Comparison of ENCODE assay signal across 8 cellular contexts in the genomic region with DNA sequence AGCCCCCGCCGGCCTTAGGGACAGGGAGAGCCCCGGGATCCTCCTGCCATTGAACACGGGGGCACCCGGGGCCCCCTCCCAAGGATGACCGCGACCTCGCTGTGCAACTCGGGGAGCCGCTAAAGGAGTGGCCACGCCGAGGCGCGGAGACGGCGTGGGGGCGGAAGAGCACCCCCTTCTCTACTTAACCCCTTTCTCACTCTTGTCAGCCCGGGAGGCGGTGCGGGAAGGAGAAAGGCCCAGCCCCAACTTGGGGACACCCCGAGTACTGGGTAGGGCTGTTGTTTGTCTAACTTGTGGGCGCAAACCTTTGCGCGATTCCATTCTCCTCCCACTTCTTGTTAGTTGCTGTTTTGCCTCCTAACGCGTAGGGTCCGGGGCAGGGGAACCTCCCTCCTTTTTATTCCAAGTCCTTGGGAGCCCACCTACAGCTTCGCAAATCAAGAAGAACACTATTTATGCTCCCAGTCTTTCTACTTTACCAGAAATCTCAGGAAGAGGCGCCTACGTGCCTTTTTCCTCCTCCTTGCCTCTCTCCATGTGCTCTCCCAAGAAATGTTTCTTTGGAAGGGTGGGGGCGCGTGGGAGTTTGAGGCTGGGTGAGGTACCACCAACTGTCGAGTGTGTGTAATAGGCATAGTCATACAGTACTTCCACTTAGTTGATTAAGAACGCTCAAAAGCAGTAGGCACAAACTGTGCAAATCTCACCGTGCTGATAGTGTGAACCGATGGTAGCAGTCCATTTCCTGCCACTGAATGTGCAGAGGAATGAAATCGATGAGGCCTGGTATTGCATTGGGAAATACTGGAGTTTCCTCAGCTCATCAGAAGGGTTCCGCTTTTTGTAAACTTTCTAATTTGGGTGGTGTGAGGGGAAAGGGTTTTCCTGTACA. TPM values are rescaled to one million over a fixed set of nuclear protein-coding genes. Genes with fewer than 3 reads are reported as not detected.
DNase-seq lines count a peak whose midpoint lies in the region; ATAC-seq, FAIRE-seq and TF ChIP-seq lines count a peak whose summit lies in the region.

No MANE protein-coding gene starts in this region.

- CTCF ChIA-PET in MCF 10A (lab: Yijun Ruan, JAX) = no interaction called here

- H3K9ac ChIP-seq in kidney (ENCODE audit: low read length in 2 of 2) = peak overlapping the region in 1 of 2 donors; percentile 58

- H3K4me1 ChIP-seq in kidney (ENCODE audit: control insufficient read depth in 1 of 2, insufficient read depth in 1 of 2, low read depth in 1 of 2, low read length in 2 of 2) = peaks cover 0 to 3% of the 10 kb centered on the region in 2 donors

- H3K4me3 ChIP-seq in kidney (ENCODE audit: low read length in 2 of 2) = peak overlapping the region; percentile 55 to 76

- no peak for FAIRE-seq in kidney (lab: Jason Lieb, UNC)

- intact Hi-C loops in MCF 10A (cut with micrococcal nuclease) = loop anchor here (1.0 kb wide), 1 partner anchor 313 kb away; no protein-coding TSS in a partner anchor
- intact Hi-C loops in kidney (cut with DNase I) = no loop called here

- BruUV-seq in MCF 10A (replicated peaks; lab: Mats Ljungman, UMichigan) = TSS peak; percentile 81

- H3K9me3 Mint-ChIP-seq in MCF 10A (ENCODE audit: unreplicated experiment) = no peaks in the 10 kb centered on the region

- peak overlapping the region in 1 of 2 donors; percentile 16 for H3K27ac ChIP-seq in kidney (ENCODE audit: low read depth in 2 of 2, low read length in 2 of 2)

- peak; percentile 36 for TF ChIP-seq POLR2A in GM19193 (IDR thresholded peaks at IDR 0.05; ENCODE audit: extremely low read depth, insufficient read depth, insufficient read length)

- peak overlapping the region; percentile 95 for H3K27ac Mint-ChIP-seq in MCF 10A (ENCODE audit: low read depth, unreplicated experiment)

- TF ChIP-seq CTCF in MCF 10A (IDR thresholded peaks at IDR 0.05; ENCODE audit: unreplicated experiment) = no peak
- TF ChIP-seq CTCF in kidney (IDR thresholded peaks at IDR 0.05; ENCODE audit: borderline replicate concordance, extremely low read depth, insufficient read depth) = no peak

- POLR2A ChIA-PET in MCF 10A (lab: Yijun Ruan, JAX) = interaction anchor here (0.9 to 1.2 kb wide), 4 partner anchors 13 to 278 kb away, joined by 3 to 7 read pairs (median 4); no protein-coding TSS in a partner anchor

- H3K9me3 ChIP-seq in kidney (ENCODE audit: control insufficient read depth in 1 of 2, low read length in 2 of 2) = no peaks in the 10 kb centered on the region

- H3K27me3 Mint-ChIP-seq in MCF 10A (ENCODE audit: insufficient read depth, unreplicated experiment) = peaks cover 18% of the 10 kb centered on the region

- no peaks in the 10 kb centered on the region for H3K36me3 Mint-ChIP-seq in MCF 10A (ENCODE audit: insufficient read depth, unreplicated experiment)

- peak; percentile 6 for DNase-seq in AG08395 (ENCODE audit: low spot score)
- DNase-seq in T-helper 1 cell = peak in 4 of 5 donors; percentile 4 to 53 (median 14)
- DNase-seq in MCF 10A (ENCODE audit: unreplicated experiment) = peak; percentile 57
- DNase-seq in kidney = peak; percentile 72
- peak; percentile 26 to 28 for DNase-seq in stimulated activated CD4-positive, alpha-beta T cell treated with anti-CD3 and anti-CD28 coated beads, Interleukin-15, amount 100 ng/mL, for 48 hours (ENCODE audit: low read depth in 2 of 2)
- no peak for DNase-seq in inferior parietal cortex (ENCODE audit: extremely low spot score)

- peak overlapping the region; percentile 97 for H3K4me3 Mint-ChIP-seq in MCF 10A (ENCODE audit: unreplicated experiment)

- ATAC-seq in HG03432 (IDR thresholded peaks at IDR 0.05; ENCODE audit: unreplicated experiment) = peak; percentile 32

- peaks cover 11% of the 10 kb centered on the region for H3K4me1 Mint-ChIP-seq in MCF 10A (ENCODE audit: insufficient read depth, unreplicated experiment)

- H3K36me3 ChIP-seq in kidney (ENCODE audit: control insufficient read depth in 1 of 2, insufficient read depth in 2 of 2, low read length in 2 of 2) = no peaks in the 10 kb centered on the region

RNA-seq across cellular contexts. Expression of gene DIAPH2, which starts 0.8 kb away (rescaled TPM):
- total RNA-seq in MCF 10A (2022) (15.0 and 17.6 TPM in 2 replicates), kidney (15.0 TPM)
- 2.1 TPM for polyA plus RNA-seq in kidney (ENCODE audit: insufficient read depth, low read depth, low replicate concordance)
